Comparison of ENCODE assay signal across 19 cellular contexts in genomic region chr18:45730832-45731545, GRCh38. TPM values are rescaled to one million over a fixed set of nuclear protein-coding genes. Genes with fewer than 3 reads are reported as not detected.
DNase-seq lines count a peak whose midpoint lies in the region; ATAC-seq, FAIRE-seq and TF ChIP-seq lines count a peak whose summit lies in the region.
"Had no signal": no experiment of that assay in that cellular context is flagged by ENCODE, and none has a peak within 500 bp of the region (broad histone marks: within the 10 kb centered on the region; RNA-seq: fewer than 3 reads in every experiment).

No MANE protein-coding gene starts in this region.

- H3K9me3 Mint-ChIP-seq in astrocyte (ENCODE audit: unreplicated experiment) = no peaks in the 10 kb centered on the region
- no peaks in the 10 kb centered on the region; the same call in 2 of the 3 replicates for H3K9me3 Mint-ChIP-seq in GM23338
- H3K9me3 Mint-ChIP-seq: activated naive CD8-positive, alpha-beta T cell treated with anti-CD3 and anti-CD28 coated beads for 36 hours; natural killer cell treated with Interleukin-12 subunit alpha and Interleukin-12 subunit beta and Interleukin-15 and Interleukin-18, amount 100 ng/mL, for 72 hours had no signal

- H3K4me3 Mint-ChIP-seq in astrocyte (ENCODE audit: unreplicated experiment) = no peak overlapping the region
- H3K4me3 Mint-ChIP-seq in GM23338 = no peak overlapping the region
- H3K4me3 Mint-ChIP-seq: activated naive CD8-positive, alpha-beta T cell treated with anti-CD3 and anti-CD28 coated beads for 36 hours; natural killer cell treated with Interleukin-12 subunit alpha and Interleukin-12 subunit beta and Interleukin-15 and Interleukin-18, amount 100 ng/mL, for 72 hours had no signal

- H4K20me1 ChIP-seq in astrocyte (ENCODE audit: insufficient read depth, low read length) (no peaks in the 10 kb centered on the region), GM23338 (replicated peaks; ENCODE audit: insufficient read depth) (no peaks in the 10 kb centered on the region)

- TF ChIP-seq RAD21 in A549 (conservative IDR thresholded peaks at IDR 0.05 in 1 of 2, IDR thresholded peaks at IDR 0.05 in 1 of 2) = no peak

- CTCF ChIA-PET in A549 (lab: Yijun Ruan, JAX) = interaction anchor here (0.8 to 1.3 kb wide), 7 partner anchors 10 to 362 kb away, joined by 3 to 6 read pairs (median 4); no protein-coding TSS in a partner anchor

- H3K36me3 ChIP-seq in astrocyte (ENCODE audit: insufficient read depth, low read length) (no peaks in the 10 kb centered on the region), GM23338 (ENCODE audit: insufficient read depth) (no peaks in the 10 kb centered on the region)
- H3K36me3 ChIP-seq: gastroesophageal sphincter, uterus had no signal

- H3K79me2 ChIP-seq in astrocyte (ENCODE audit: insufficient read depth, low read length) = no peaks in the 10 kb centered on the region
- no peaks in the 10 kb centered on the region for H3K79me2 ChIP-seq in GM23338 (replicated peaks; ENCODE audit: insufficient read depth)

- peak overlapping the region; percentile 69 for H3K4me2 ChIP-seq in A549
- H3K4me2 ChIP-seq in astrocyte (ENCODE audit: low read length) = peak overlapping the region; percentile 39
- no peak overlapping the region for H3K4me2 ChIP-seq in GM23338

- TF ChIP-seq EP300 in A549 (IDR thresholded peaks at IDR 0.05) = no peak

- 0 out of 2 replicates have a peak, but pooled peaks cover 4% of the 10 kb centered on the region for H3F3A ChIP-seq in GM23338 (replicated peaks; ENCODE audit: low read depth)

- H3K27me3 Mint-ChIP-seq in astrocyte (ENCODE audit: low read depth, unreplicated experiment) (peaks cover 9% of the 10 kb centered on the region), GM23338 (ENCODE audit: insufficient read depth, low read depth, poor library complexity) (peaks cover 2% of the 10 kb centered on the region)
- H3K27me3 Mint-ChIP-seq: activated naive CD8-positive, alpha-beta T cell treated with anti-CD3 and anti-CD28 coated beads for 36 hours; natural killer cell treated with Interleukin-12 subunit alpha and Interleukin-12 subunit beta and Interleukin-15 and Interleukin-18, amount 100 ng/mL, for 72 hours had no signal

- no peak overlapping the region for H3K4me3 ChIP-seq in A549
- no peak overlapping the region for H3K4me3 ChIP-seq in astrocyte (ENCODE audit: insufficient read depth, low read depth, low read length)
- H3K4me3 ChIP-seq in GM23338 = no peak overlapping the region
- H3K4me3 ChIP-seq: gastroesophageal sphincter, uterus had no signal

- H3K9me3 ChIP-seq in A549 = no peaks in the 10 kb centered on the region
- no peaks in the 10 kb centered on the region for H3K9me3 ChIP-seq in astrocyte (ENCODE audit: insufficient read depth, low read depth, low read length)
- H3K9me3 ChIP-seq: Caco-2, gastroesophageal sphincter, uterus had no signal

- 21% methylated on average over 6 of the region's 6 CpGs for WGBS in A549 (ENCODE audit: missing lambda C conversion rate)

- POLR2A ChIA-PET in A549 (lab: Yijun Ruan, JAX) = interaction anchor here (0.6 kb wide), 1 partner anchor 152 kb away, joined by 4 read pairs; no protein-coding TSS in a partner anchor

- no peaks in the 10 kb centered on the region for H3K36me3 Mint-ChIP-seq in astrocyte (ENCODE audit: low read depth, unreplicated experiment)
- no peaks in the 10 kb centered on the region; the same call in 1 of the 3 replicates for H3K36me3 Mint-ChIP-seq in GM23338 (ENCODE audit: low read depth)
- H3K36me3 Mint-ChIP-seq: activated naive CD8-positive, alpha-beta T cell treated with anti-CD3 and anti-CD28 coated beads for 36 hours had no signal

- peaks cover 17% of the 10 kb centered on the region for H3K9me2 ChIP-seq in GM23338 (ENCODE audit: insufficient read depth)

- H3K27ac ChIP-seq in A549 (peak overlapping the region; percentile 60 to 63; a peak in 4 of 6 replicates), astrocyte (ENCODE audit: low read depth, low read length) (no peak overlapping the region), GM23338 (ENCODE audit: low read depth) (no peak overlapping the region)
- H3K27ac ChIP-seq: gastroesophageal sphincter, uterus had no signal

- H3K27me3 ChIP-seq in astrocyte (ENCODE audit: insufficient read depth, low read length) = no peaks in the 10 kb centered on the region
- no peaks in the 10 kb centered on the region for H3K27me3 ChIP-seq in GM23338 (ENCODE audit: insufficient read depth)
- H3K27me3 ChIP-seq: gastroesophageal sphincter, uterus had no signal

- no peak overlapping the region for H3K9ac ChIP-seq in astrocyte (ENCODE audit: low read length)

- H2AFZ ChIP-seq in astrocyte (ENCODE audit: low read depth, low read length) (no peak overlapping the region), GM23338 (no peak overlapping the region)

- H3K4me1 Mint-ChIP-seq in astrocyte (ENCODE audit: low read depth, unreplicated experiment) = no peaks in the 10 kb centered on the region
- H3K4me1 Mint-ChIP-seq in GM23338 = peaks cover 13% of the 10 kb centered on the region
- H3K4me1 Mint-ChIP-seq: activated naive CD8-positive, alpha-beta T cell treated with anti-CD3 and anti-CD28 coated beads for 36 hours had no signal

- ATAC-seq in A549 (peak; percentile 84 to 89), HG02970 (IDR thresholded peaks at IDR 0.05; ENCODE audit: low FRiP score, unreplicated experiment) (no peak), GM23338 (no peak), GM18870 (IDR thresholded peaks at IDR 0.05; ENCODE audit: unreplicated experiment) (no peak)
- ATAC-seq: gastroesophageal sphincter; natural killer cell treated with Interleukin-12 subunit alpha and Interleukin-12 subunit beta and Interleukin-15 and Interleukin-18, amount 100 ng/mL, for 72 hours had no signal

- TF ChIP-seq POLR2A in A549 (IDR thresholded peaks at IDR 0.05; ENCODE audit: low read length) = no peak

- peaks cover 14% of the 10 kb centered on the region for H3K4me1 ChIP-seq in A549
- peaks cover 36% of the 10 kb centered on the region for H3K4me1 ChIP-seq in astrocyte (ENCODE audit: insufficient read depth, low read length)
- peaks cover 6% of the 10 kb centered on the region; the same call in 1 of the 2 replicates for H3K4me1 ChIP-seq in GM23338 (ENCODE audit: insufficient read depth)
- H3K4me1 ChIP-seq: Caco-2, gastroesophageal sphincter, uterus had no signal

- no peak for TF ChIP-seq CTCF in A549 (IDR thresholded peaks at IDR 0.05)
- TF ChIP-seq CTCF in astrocyte (IDR thresholded peaks at IDR 0.05; ENCODE audit: insufficient read depth, low read depth, low read length) = no peak
- no peak for TF ChIP-seq CTCF in GM10266 (IDR thresholded peaks at IDR 0.05; ENCODE audit: control insufficient read depth, insufficient read depth, low read depth, missing control alignments)
- no peak for TF ChIP-seq CTCF in GM23338 (conservative IDR thresholded peaks at IDR 0.05; ENCODE audit: low read depth in 2 of 2)

- DNase-seq in A549 (ENCODE audit: low read depth in 1 of 2, low spot score in 1 of 2) (peak; percentile 18 to 70), HCEC 1CT (peak; percentile 84), astrocyte (ENCODE audit: low read depth) (peak; percentile 89), hepatic stellate cell (ENCODE audit: low spot score) (peak; percentile 53), GM10266 (ENCODE audit: extremely low spot score) (no peak), GM23338 (ENCODE audit: low spot score) (no peak)
- DNase-seq: activated CD4-positive, alpha-beta T cell treated with anti-CD3 and anti-CD28 coated beads, Interleukin-2, amount 50 U/mL, for 48 hours; activated naive CD8-positive, alpha-beta T cell treated with anti-CD3 and anti-CD28 coated beads for 36 hours; activated T-cell treated with anti-CD3 and anti-CD28 coated beads, Interleukin-2, amount 50 U/mL, for 1 hour; Caco-2; NCI-H1048; NCI-H526 treated with DMSO at 0.1 percent for 48 hours; stimulated activated CD4-positive, alpha-beta T cell treated with anti-CD3 and anti-CD28 coated beads, Interleukin-2, amount 100 ng/mL, for 24 hours; uterus had no signal

- H3K27ac Mint-ChIP-seq in astrocyte (ENCODE audit: unreplicated experiment) = no peak overlapping the region
- no peak overlapping the region for H3K27ac Mint-ChIP-seq in GM23338
- H3K27ac Mint-ChIP-seq: activated naive CD8-positive, alpha-beta T cell treated with anti-CD3 and anti-CD28 coated beads for 36 hours; natural killer cell treated with Interleukin-12 subunit alpha and Interleukin-12 subunit beta and Interleukin-15 and Interleukin-18, amount 100 ng/mL, for 72 hours had no signal

- FAIRE-seq in A549 (lab: Jason Lieb, UNC) = no peak
- FAIRE-seq in astrocyte (lab: Jason Lieb, UNC) = no peak

TF ChIP-seq in A549, 52 proteins besides CTCF, POLR2A, EP300 and RAD21 (continues in another document):
- TF ChIP-seq CHD4 (IDR thresholded peaks at IDR 0.05; ENCODE audit: borderline replicate concordance) = no peak

TF ChIP-seq in GM23338, 12 proteins besides CTCF, POLR2A, EP300 and RAD21:
- no peak for TF ChIP-seq STAT1 (IDR thresholded peaks at IDR 0.05; ENCODE audit: unreplicated experiment)
TF ChIP-seq in GM23338: peak in this region for 0.

RNA-seq across cellular contexts. Expression of gene SLC14A1, which starts 7.0 kb away (rescaled TPM):
- polyA plus RNA-seq in A549 (2011; rRNA removed) = 0.23 and 0.41 TPM in 2 replicates
- polyA plus RNA-seq in A549 (2012; cell fraction: cytosol; rRNA removed) = 0.05 and 0.08 TPM in 2 replicates
- polyA plus RNA-seq in A549 (2012; cell fraction: nucleus; rRNA removed) = 0.18 and 0.30 TPM in 2 replicates
- polyA plus RNA-seq in A549 (2017; fragmentation: RNase III; extraction: RNeasy Plus Mini Kit Qiagen cat#74134 plus additional on column Dnase treatment) = not detected in 3 replicates
- 0.68 and 1.2 TPM in 2 replicates for polyA minus RNA-seq in A549 (2011; rRNA and poly(A)+ RNA removed)
- not detected in 2 replicates for total RNA-seq in astrocyte
- 0.21 TPM in 1 of 2 replicates, not detected in the other for total RNA-seq in GM23338 (2014; rRNA removed; shearing (Covaris generic))
- 0.53 TPM in 1 of 2 replicates, not detected in the other for polyA plus RNA-seq in GM23338 (2016; fragmentation: Nextera tagmentation; extraction: Ambion mirVana)
- total RNA-seq: A673, Caco-2 had no signal

Comparison
In these comparisons a context has a peak if more than half of its experiments do, and no peak if none do; other contexts are left out.
1. ATAC-seq: peak in A549 (2 of 2); none in HG02970 (single experiment), GM23338 (single experiment) and GM18870 (single experiment).
2. DNase-seq: peak in A549 (2 of 2), HCEC 1CT (single experiment), astrocyte (single experiment) and hepatic stellate cell (single experiment); none in GM10266 (single experiment) and GM23338 (single experiment).
3. H3K27ac ChIP-seq: peak in A549 (2 of 2); none in astrocyte (single experiment) and GM23338 (single experiment).